31 cellular contexts compared by ENCODE assay signal in the genomic region with DNA sequence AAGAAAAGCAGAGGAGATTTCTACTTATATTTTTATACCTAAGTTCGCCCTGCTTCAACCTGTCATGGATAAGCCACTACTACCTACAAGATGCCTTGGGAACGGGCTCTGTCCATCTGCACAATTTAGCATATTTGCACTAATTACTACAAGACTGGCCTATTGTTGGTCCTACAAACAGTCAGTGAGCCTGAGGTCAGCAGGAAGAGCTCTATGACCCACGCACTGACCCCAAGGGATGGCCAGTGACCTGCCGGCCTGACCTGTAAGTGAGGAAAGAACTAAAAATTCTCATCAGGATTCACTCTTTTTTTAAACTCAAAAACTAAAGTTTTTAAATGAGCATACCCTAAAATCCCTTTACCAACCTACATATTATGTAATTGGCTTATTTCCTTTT.
"Had no signal": no experiment of that assay in that cellular context is flagged by ENCODE, and none has a peak within 500 bp of the region (broad histone marks: within the 10 kb centered on the region; RNA-seq: fewer than 3 reads in every experiment).

No MANE protein-coding gene starts in this region.

- H3K36me3 Mint-ChIP-seq: naive thymus-derived CD4-positive, alpha-beta T cell; natural killer cell; stimulated activated memory B cell treated with anti-CD40 and anti-IgM and Interleukin-4, amounts not matched to agents 10 μg/mL and 1 μg/mL and 100 μg/mL, for 72 hours; type B pancreatic cell had no signal

- H2AFZ ChIP-seq: parathyroid adenoma had no signal

- H3K27ac Mint-ChIP-seq: naive thymus-derived CD4-positive, alpha-beta T cell; natural killer cell; progenitor cell of endocrine pancreas; stimulated activated memory B cell treated with anti-CD40 and anti-IgM and Interleukin-4, amounts not matched to agents 10 μg/mL and 1 μg/mL and 100 μg/mL, for 72 hours; stimulated activated naive CD8-positive, alpha-beta T cell treated with anti-CD3 and anti-CD28 coated beads, Interleukin-15, amount 100 ng/mL, for 72 hours; type B pancreatic cell had no signal

- H3K27ac ChIP-seq: ovary, parathyroid adenoma, psoas muscle, skin epidermis, spleen, suprapubic skin, testis, tibial artery, transverse colon, upper lobe of right lung, uterus had no signal

- H3K4me1 ChIP-seq: parathyroid adenoma, psoas muscle, spleen, testis, tibial artery, transverse colon, upper lobe of right lung, uterus had no signal

- H3K27me3 ChIP-seq: ovary, spleen, suprapubic skin, testis, tibial artery, transverse colon, upper lobe of right lung, uterus had no signal

- H3K9me3 ChIP-seq: ovary, psoas muscle, spleen, suprapubic skin, testis, tibial artery, transverse colon, upper lobe of right lung, uterus had no signal

- H3K4me3 Mint-ChIP-seq: naive thymus-derived CD4-positive, alpha-beta T cell; natural killer cell; nephron; stimulated activated memory B cell treated with anti-CD40 and anti-IgM and Interleukin-4, amounts not matched to agents 10 μg/mL and 1 μg/mL and 100 μg/mL, for 72 hours; stimulated activated naive CD8-positive, alpha-beta T cell treated with anti-CD3 and anti-CD28 coated beads, Interleukin-15, amount 100 ng/mL, for 72 hours; type B pancreatic cell had no signal

- ATAC-seq: naive thymus-derived CD4-positive, alpha-beta T cell; natural killer cell; psoas muscle; right cardiac atrium; sciatic nerve; stimulated activated memory B cell treated with anti-CD40 and anti-IgM and Interleukin-4, amounts not matched to agents 10 μg/mL and 1 μg/mL and 100 μg/mL, for 72 hours; stimulated activated naive CD8-positive, alpha-beta T cell treated with anti-CD3 and anti-CD28 coated beads, Interleukin-15, amount 100 ng/mL, for 72 hours; stimulated activated naive CD8-positive, alpha-beta T cell treated with anti-CD3 and anti-CD28 coated beads, Interleukin-15, Interleukin-2, amounts not matched to agents 100 U/mL and 50 U/mL, for 24 hours; upper lobe of right lung had no signal

- H3K4me3 ChIP-seq: ovary, psoas muscle, skin epidermis, smooth muscle cell, spleen, suprapubic skin, testis, tibial artery, transverse colon, upper lobe of right lung, uterus had no signal

- H3K9me3 Mint-ChIP-seq: nephron; stimulated activated memory B cell treated with anti-CD40 and anti-IgM and Interleukin-4, amounts not matched to agents 10 μg/mL and 1 μg/mL and 100 μg/mL, for 72 hours; stimulated activated naive CD8-positive, alpha-beta T cell treated with anti-CD3 and anti-CD28 coated beads, Interleukin-15, amount 100 ng/mL, for 72 hours; type B pancreatic cell had no signal

- H3K27me3 Mint-ChIP-seq: progenitor cell of endocrine pancreas; stimulated activated memory B cell treated with anti-CD40 and anti-IgM and Interleukin-4, amounts not matched to agents 10 μg/mL and 1 μg/mL and 100 μg/mL, for 72 hours; stimulated activated naive CD8-positive, alpha-beta T cell treated with anti-CD3 and anti-CD28 coated beads, Interleukin-15, amount 100 ng/mL, for 72 hours had no signal

- H3K79me2 ChIP-seq: parathyroid adenoma had no signal

- H3K4me2 ChIP-seq: smooth muscle cell had no signal

- H3K4me1 Mint-ChIP-seq: naive thymus-derived CD4-positive, alpha-beta T cell; natural killer cell; stimulated activated memory B cell treated with anti-CD40 and anti-IgM and Interleukin-4, amounts not matched to agents 10 μg/mL and 1 μg/mL and 100 μg/mL, for 72 hours; stimulated activated naive CD8-positive, alpha-beta T cell treated with anti-CD3 and anti-CD28 coated beads, Interleukin-15, amount 100 ng/mL, for 72 hours had no signal

- H3K36me3 ChIP-seq: ovary, spleen, suprapubic skin, tibial artery, transverse colon, upper lobe of right lung, uterus had no signal

- DNase-seq: naive thymus-derived CD4-positive, alpha-beta T cell; natural killer cell; occipital lobe; ovary; posterior cingulate gyrus; psoas muscle; right cardiac atrium; spleen; stimulated activated CD4-positive, alpha-beta T cell treated with anti-CD3 and anti-CD28 coated beads, Interleukin-12 subunit alpha, Interleukin-12 subunit beta, amount 100 ng/mL, for 4 hours; stimulated activated CD4-positive, alpha-beta T cell treated with anti-CD3 and anti-CD28 coated beads, Interleukin-1b, Interleukin-23, amount 100 ng/mL, for 48 hours; stimulated activated CD4-positive, alpha-beta T cell treated with anti-CD3 and anti-CD28 coated beads, Interleukin-4, amount 100 ng/mL, for 1 hour; stimulated activated CD4-positive, alpha-beta T cell treated with anti-CD3 and anti-CD28 coated beads, Interleukin-4, amount 100 ng/mL, for 4 hours; stimulated activated CD8-positive, alpha-beta memory T cell treated with anti-CD3 and anti-CD28 coated beads, Interleukin-4, amount 100 ng/mL, for 48 hours; stimulated activated naive CD4-positive, alpha-beta T cell; stimulated activated naive CD8-positive, alpha-beta T cell treated with anti-CD3 and anti-CD28 coated beads, Interleukin-15, amount 100 ng/mL, for 72 hours; stimulated activated naive CD8-positive, alpha-beta T cell treated with anti-CD3 and anti-CD28 coated beads, Interleukin-15, Interleukin-2, amounts not matched to agents 100 U/mL and 50 U/mL, for 24 hours; substantia nigra; testis; tibial artery; transverse colon; upper lobe of right lung; uterus had no signal

- H3K9ac ChIP-seq: parathyroid adenoma had no signal
